Comparison of ENCODE assay signal across 29 cellular contexts in the genomic region with DNA sequence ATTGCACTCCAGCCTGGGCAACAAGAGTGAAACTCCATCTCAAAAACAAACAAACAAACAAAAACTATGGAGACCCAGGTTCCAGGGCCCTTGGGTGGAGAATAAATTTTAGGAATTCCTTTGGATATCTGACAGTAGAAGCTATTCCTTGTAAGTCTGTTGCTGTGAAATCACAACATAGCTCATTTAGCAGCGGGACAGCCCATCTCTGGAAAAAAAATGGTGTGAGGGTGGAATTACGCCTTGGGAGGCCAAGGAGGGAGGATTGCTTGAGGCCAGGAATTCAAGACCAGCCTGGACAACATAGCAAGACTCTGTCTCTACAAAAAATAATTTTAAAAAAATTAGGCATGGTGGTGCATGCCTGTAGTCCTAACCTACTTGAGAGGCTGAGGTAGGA. TPM values are rescaled to one million over a fixed set of nuclear protein-coding genes. Genes with fewer than 3 reads are reported as not detected.
"Had no signal": no experiment of that assay in that cellular context is flagged by ENCODE, and none has a peak within 500 bp of the region (broad histone marks: within the 10 kb centered on the region; RNA-seq: fewer than 3 reads in every experiment).

No MANE protein-coding gene starts in this region.

- H3K27ac ChIP-seq: stomach, suprapubic skin, testis, thoracic aorta, thyroid gland, tibial artery, tibial nerve, transverse colon, upper lobe of left lung, upper lobe of right lung, uterus, vagina had no signal

- H3K36me3 ChIP-seq: stomach, suprapubic skin, thoracic aorta, thyroid gland, tibial artery, tibial nerve, transverse colon, upper lobe of left lung, upper lobe of right lung, uterus, vagina had no signal

- ATAC-seq: stimulated activated effector memory CD8-positive, alpha-beta T cell treated with anti-CD3 and anti-CD28 coated beads, Interleukin-12 subunit alpha, Interleukin-12 subunit beta, amount 100 ng/mL, for 72 hours; stimulated activated memory B cell treated with anti-CD40 and anti-IgM and Interleukin-4, amounts not matched to agents 10 μg/mL and 1 μg/mL and 100 μg/mL, for 72 hours; stimulated activated naive B cell treated with anti-CD40 and anti-IgM and Interleukin-4, amounts not matched to agents 10 μg/mL and 1 μg/mL and 100 μg/mL, for 72 hours; stimulated activated naive CD8-positive, alpha-beta T cell treated with anti-CD3 and anti-CD28 coated beads, Interleukin-15, amount 100 ng/mL, for 72 hours; stimulated activated naive CD8-positive, alpha-beta T cell treated with anti-CD3 and anti-CD28 coated beads, Interleukin-15, Interleukin-2, amounts not matched to agents 100 U/mL and 50 U/mL, for 24 hours; upper lobe of right lung had no signal

- H3K27ac Mint-ChIP-seq: stimulated activated effector memory CD8-positive, alpha-beta T cell treated with anti-CD3 and anti-CD28 coated beads, Interleukin-12 subunit alpha, Interleukin-12 subunit beta, amount 100 ng/mL, for 72 hours; stimulated activated naive B cell treated with anti-CD40 and anti-IgM and Interleukin-4, amounts not matched to agents 10 μg/mL and 1 μg/mL and 100 μg/mL, for 72 hours; stimulated activated naive CD8-positive, alpha-beta T cell treated with anti-CD3 and anti-CD28 coated beads, Interleukin-15, amount 100 ng/mL, for 72 hours; stimulated activated naive CD8-positive, alpha-beta T cell treated with anti-CD3 and anti-CD28 coated beads, Interleukin-15, Interleukin-2, amounts not matched to agents 100 ng/mL and 50 ng/mL, for 24 hours; type B pancreatic cell had no signal

- H3K27me3 Mint-ChIP-seq: stimulated activated memory B cell treated with anti-CD40 and anti-IgM and Interleukin-4, amounts not matched to agents 10 μg/mL and 1 μg/mL and 100 μg/mL, for 72 hours; stimulated activated naive B cell treated with anti-CD40 and anti-IgM and Interleukin-4, amounts not matched to agents 10 μg/mL and 1 μg/mL and 100 μg/mL, for 72 hours had no signal

- H3K9me3 ChIP-seq: stomach, suprapubic skin, testis, thoracic aorta, thyroid gland, tibial artery, tibial nerve, transverse colon, upper lobe of left lung, upper lobe of right lung, uterus, vagina had no signal

- H3K4me1 ChIP-seq: testis, uterus had no signal

- H3K4me3 ChIP-seq: stomach, suprapubic skin, testis, thoracic aorta, thyroid gland, tibial artery, tibial nerve, transverse colon, upper lobe of left lung, upper lobe of right lung, uterus, vagina had no signal

- DNase-seq: stimulated activated CD4-positive, alpha-beta T cell treated with anti-CD3 and anti-CD28 coated beads, Interleukin-2, amount 100 ng/mL, for 48 hours; stimulated activated CD4-positive, alpha-beta T cell treated with anti-CD3 and anti-CD28 coated beads, Interleukin-4, amount 100 ng/mL, for 1 hour; stimulated activated CD4-positive, alpha-beta T cell treated with anti-CD3 and anti-CD28 coated beads, Interleukin-4, amount 100 ng/mL, for 24 hours; stimulated activated CD4-positive, alpha-beta T cell treated with anti-CD3 and anti-CD28 coated beads, Interleukin-4, amount 100 ng/mL, for 4 hours; stimulated activated CD8-positive, alpha-beta memory T cell treated with anti-CD3 and anti-CD28 coated beads, Interleukin-4, amount 100 ng/mL, for 48 hours; stimulated activated naive B cell treated with anti-CD40 and anti-IgM and Interleukin-4, amounts not matched to agents 10 μg/mL and 1 μg/mL and 100 μg/mL, for 72 hours; stimulated activated naive CD4-positive, alpha-beta T cell; stimulated activated naive CD4-positive, alpha-beta T cell treated with Interleukin-2 at 50 U/mL for 16 hours; stimulated activated naive CD8-positive, alpha-beta T cell treated with anti-CD3 and anti-CD28 coated beads, Interleukin-15, amount 100 ng/mL, for 72 hours; stimulated activated naive CD8-positive, alpha-beta T cell treated with anti-CD3 and anti-CD28 coated beads, Interleukin-15, Interleukin-2, amounts not matched to agents 100 U/mL and 50 U/mL, for 24 hours; stomach; substantia nigra; testis; thyroid gland; tibial artery; transverse colon; upper lobe of left lung; upper lobe of right lung; uterus had no signal

- H3K9me3 Mint-ChIP-seq: stimulated activated effector memory CD8-positive, alpha-beta T cell treated with anti-CD3 and anti-CD28 coated beads, Interleukin-12 subunit alpha, Interleukin-12 subunit beta, amount 100 ng/mL, for 72 hours; stimulated activated memory B cell treated with anti-CD40 and anti-IgM and Interleukin-4, amounts not matched to agents 10 μg/mL and 1 μg/mL and 100 μg/mL, for 72 hours; stimulated activated naive B cell treated with anti-CD40 and anti-IgM and Interleukin-4, amounts not matched to agents 10 μg/mL and 1 μg/mL and 100 μg/mL, for 72 hours; stimulated activated naive CD8-positive, alpha-beta T cell treated with anti-CD3 and anti-CD28 coated beads, Interleukin-15, amount 100 ng/mL, for 72 hours; stimulated activated naive CD8-positive, alpha-beta T cell treated with anti-CD3 and anti-CD28 coated beads, Interleukin-15, Interleukin-2, amounts not matched to agents 100 ng/mL and 50 ng/mL, for 24 hours; type B pancreatic cell had no signal

- H3K4me3 Mint-ChIP-seq: stimulated activated effector memory CD8-positive, alpha-beta T cell treated with anti-CD3 and anti-CD28 coated beads, Interleukin-12 subunit alpha, Interleukin-12 subunit beta, amount 100 ng/mL, for 72 hours; stimulated activated memory B cell treated with anti-CD40 and anti-IgM and Interleukin-4, amounts not matched to agents 10 μg/mL and 1 μg/mL and 100 μg/mL, for 72 hours; stimulated activated naive B cell treated with anti-CD40 and anti-IgM and Interleukin-4, amounts not matched to agents 10 μg/mL and 1 μg/mL and 100 μg/mL, for 72 hours; stimulated activated naive CD8-positive, alpha-beta T cell treated with anti-CD3 and anti-CD28 coated beads, Interleukin-15, amount 100 ng/mL, for 72 hours; stimulated activated naive CD8-positive, alpha-beta T cell treated with anti-CD3 and anti-CD28 coated beads, Interleukin-15, Interleukin-2, amounts not matched to agents 100 ng/mL and 50 ng/mL, for 24 hours; type B pancreatic cell had no signal

- H3K27me3 ChIP-seq: stomach, suprapubic skin, testis, thyroid gland, tibial artery, tibial nerve, transverse colon, upper lobe of left lung, upper lobe of right lung, uterus, vagina had no signal

- H3K4me1 Mint-ChIP-seq: stimulated activated effector memory CD8-positive, alpha-beta T cell treated with anti-CD3 and anti-CD28 coated beads, Interleukin-12 subunit alpha, Interleukin-12 subunit beta, amount 100 ng/mL, for 72 hours had no signal

- H3K36me3 Mint-ChIP-seq: stimulated activated effector memory CD8-positive, alpha-beta T cell treated with anti-CD3 and anti-CD28 coated beads, Interleukin-12 subunit alpha, Interleukin-12 subunit beta, amount 100 ng/mL, for 72 hours; stimulated activated memory B cell treated with anti-CD40 and anti-IgM and Interleukin-4, amounts not matched to agents 10 μg/mL and 1 μg/mL and 100 μg/mL, for 72 hours; stimulated activated naive B cell treated with anti-CD40 and anti-IgM and Interleukin-4, amounts not matched to agents 10 μg/mL and 1 μg/mL and 100 μg/mL, for 72 hours; type B pancreatic cell had no signal

RNA-seq across cellular contexts. Expression of gene UBE2L5, which starts 27.8 kb away (rescaled TPM):
- total RNA-seq: stomach, temporal lobe, thyroid gland, tibial nerve, transverse colon, upper lobe of left lung, upper lobe of right lung, ureter, vagina had no signal
- polyA plus RNA-seq: stomach had no signal
